Comparison of ENCODE assay signal across 9 cellular contexts in the genomic region with DNA sequence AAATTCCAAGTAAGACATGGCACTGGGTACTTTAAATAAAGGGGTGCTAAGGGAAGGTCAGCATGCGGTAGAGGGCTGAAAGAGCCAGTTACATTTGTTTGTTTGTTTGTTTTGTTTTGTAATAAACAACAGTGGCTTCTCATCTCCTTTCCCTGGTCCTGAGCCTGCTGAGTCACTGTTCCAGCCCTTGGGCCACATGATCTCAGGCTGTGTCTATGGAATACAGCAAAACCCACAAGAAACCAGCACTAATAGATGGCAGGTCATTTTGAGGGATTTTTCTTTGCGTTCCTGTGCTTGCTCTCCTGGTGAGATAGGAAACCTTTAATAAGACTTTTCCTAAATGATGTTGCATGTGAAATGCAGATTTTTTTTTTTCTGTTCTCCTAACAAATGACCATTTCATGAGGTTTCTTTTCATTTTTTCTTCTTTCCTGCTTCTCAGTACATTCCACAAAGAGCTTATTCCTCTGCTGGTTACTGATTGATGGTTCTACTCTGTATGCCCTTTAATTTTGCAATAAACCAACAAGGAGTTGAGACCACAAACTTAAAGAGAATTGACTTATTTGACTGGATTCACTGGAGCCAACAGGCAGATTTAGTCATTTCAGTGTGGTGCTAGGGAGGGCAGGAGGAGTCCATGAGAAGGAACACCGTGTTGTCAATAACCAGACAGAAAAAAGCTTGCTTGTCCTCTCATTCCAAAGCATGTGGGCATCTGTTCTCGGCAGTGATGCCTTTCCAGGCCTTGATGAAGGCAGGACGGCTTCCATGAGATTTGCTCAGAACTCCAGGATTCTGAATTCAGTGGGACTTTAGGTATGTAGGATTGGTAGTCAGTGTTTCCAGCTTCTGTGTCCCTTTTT.
DNase-seq lines count a peak whose midpoint lies in the region; ATAC-seq, FAIRE-seq and TF ChIP-seq lines count a peak whose summit lies in the region.
"Had no signal": no experiment of that assay in that cellular context is flagged by ENCODE, and none has a peak within 500 bp of the region (broad histone marks: within the 10 kb centered on the region; RNA-seq: fewer than 3 reads in every experiment).

No MANE protein-coding gene starts in this region.

- H2BK12ac ChIP-seq in H9 (ENCODE audit: insufficient read length, low read depth, low read length): no peak overlapping the region

- H3K79me1 ChIP-seq in H9 (ENCODE audit: insufficient read depth, low read depth, low read length, poor library complexity, severe bottlenecking): no peaks in the 10 kb centered on the region

- WGBS in H9 (ENCODE audit: extremely low coverage, insufficient read length, low lambda C conversion rate): no CpG with 5 or more reads among the region's 5 CpGs

- POLR2A ChIA-PET in activated B cell treated with CpG ODN at 0.5 μM for 24 hours (lab: Charles Lee): interaction anchor here (0.6 to 13.2 kb wide), 25 partner anchors 9 to 536 kb away, joined by 3 to 375 read pairs (median 8); a partner anchor contains a TSS

- no peaks in the 10 kb centered on the region for H3K23me2 ChIP-seq in H9 (ENCODE audit: insufficient read length, low read depth, low read length, poor library complexity, severe bottlenecking)

- H3K4me1 ChIP-seq in H9 (ENCODE audit: insufficient read depth, low read length): no peaks in the 10 kb centered on the region

- DNase-seq in NCI-H2107 treated with DMSO at 0.1 percent for 48 hours (lab: John Stamatoyannopoulos, UW; ENCODE audit: unreplicated experiment) (peak; percentile 72), NCI-H2107 (lab: John Stamatoyannopoulos, UW) (no peak), activated B cell treated with CpG ODN at 0.5 μM for 24 hours (no peak), kidney epithelial cell (ENCODE audit: low read depth) (peak; percentile 88), urothelium cell line (ENCODE audit: low spot score) (peak; percentile 41), NCI-H2029 (lab: John Stamatoyannopoulos, UW) (no peak), H9 (no peak)

- no peak overlapping the region for H2BK5ac ChIP-seq in H9 (ENCODE audit: insufficient read length, low read length)

- no peak overlapping the region for H3K4me3 ChIP-seq in kidney epithelial cell (ENCODE audit: low read depth, low read length)

- H3K4me3 Mint-ChIP-seq in activated B cell treated with CpG ODN at 0.5 μM for 24 hours (peak overlapping the region; percentile 72), H9 (no peak overlapping the region)

- no peak overlapping the region for H3K14ac ChIP-seq in H9 (ENCODE audit: insufficient read depth, low read length)

- H3K56ac ChIP-seq in H9 (ENCODE audit: insufficient read length, low read depth, low read length): no peak overlapping the region

- H3K27me3 ChIP-seq in kidney epithelial cell (ENCODE audit: control insufficient read depth, insufficient read depth, low read length): no peaks in the 10 kb centered on the region
- H3K27me3 ChIP-seq in H9 (ENCODE audit: insufficient read depth, low read length): no peaks in the 10 kb centered on the region

- H3K4me1 Mint-ChIP-seq in activated B cell treated with CpG ODN at 0.5 μM for 24 hours: peaks cover 98% of the 10 kb centered on the region
- H3K4me1 Mint-ChIP-seq in H9: peaks cover 25 to 26% of the 10 kb centered on the region in 2 experiments

- no peak overlapping the region for H3K23ac ChIP-seq in H9 (ENCODE audit: insufficient read length, low read depth, low read length)

- no peaks in the 10 kb centered on the region for H3K27me3 Mint-ChIP-seq in activated B cell treated with CpG ODN at 0.5 μM for 24 hours
- peaks cover 2% of the 10 kb centered on the region; the same call in 1 of the 2 replicates for H3K27me3 Mint-ChIP-seq in H9 (ENCODE audit: low read depth)

- H2BK120ac ChIP-seq in H9 (ENCODE audit: low read depth, low read length, poor library complexity, severe bottlenecking): no peak overlapping the region

- H3K9ac ChIP-seq in H9 (ENCODE audit: extremely low read depth, insufficient read length, low read length): no peak overlapping the region

- intact Hi-C loops in activated B cell treated with CpG ODN at 0.5 μM for 24 hours (cut with micrococcal nuclease): no loop called here

- no peaks in the 10 kb centered on the region for H4K20me1 ChIP-seq in H9 (ENCODE audit: control insufficient read depth, insufficient read depth, insufficient read length)

- peak; percentile 55 for FAIRE-seq in urothelium cell line (lab: Jason Lieb, UNC)
- FAIRE-seq: A204.1 had no signal

- no peaks in the 10 kb centered on the region for H3K79me2 ChIP-seq in H9 (ENCODE audit: insufficient read depth, low read length)

- H3K4me2 ChIP-seq in H9 (ENCODE audit: insufficient read depth, insufficient read length, low read length): no peak overlapping the region

- H3K36me3 ChIP-seq in kidney epithelial cell (ENCODE audit: control insufficient read depth, insufficient read depth, low read length): no peaks in the 10 kb centered on the region

- H4K8ac ChIP-seq in H9 (replicated peaks; ENCODE audit: insufficient read length, low read depth, low read length): no peak overlapping the region

- no peak overlapping the region for H2BK15ac ChIP-seq in H9 (ENCODE audit: low read depth, low read length)

- H3K18ac ChIP-seq in H9 (ENCODE audit: insufficient read length, low read depth, low read length): no peak overlapping the region

- ATAC-seq in activated B cell treated with CpG ODN at 0.5 μM for 24 hours (ENCODE audit: low read depth): no peak
- no peak for ATAC-seq in GM21367 (IDR thresholded peaks at IDR 0.05; ENCODE audit: unreplicated experiment)

- no peak overlapping the region for H3K27ac ChIP-seq in H9 (ENCODE audit: insufficient read length, low read depth, low read length)

- H4K5ac ChIP-seq in H9 (ENCODE audit: insufficient read length, low read depth, low read length): no peak overlapping the region

- no peak overlapping the region for H3T11ph ChIP-seq in H9 (ENCODE audit: low read length)

- H4K91ac ChIP-seq in H9 (ENCODE audit: insufficient read length, low read depth, low read length): no peak overlapping the region

- no peak overlapping the region for H2AFZ ChIP-seq in H9 (ENCODE audit: low read length)

- no peaks in the 10 kb centered on the region for H3K9me3 Mint-ChIP-seq in activated B cell treated with CpG ODN at 0.5 μM for 24 hours
- H3K9me3 Mint-ChIP-seq in H9: no peaks in the 10 kb centered on the region

- TF ChIP-seq CTCF in activated B cell treated with CpG ODN at 0.5 μM for 24 hours (IDR thresholded peaks at IDR 0.05) (no peak), kidney epithelial cell (IDR thresholded peaks at IDR 0.05; ENCODE audit: insufficient read depth, low read length, poor library complexity, severe bottlenecking) (no peak), H9 (conservative IDR thresholded peaks at IDR 0.05) (no peak)

- no peaks in the 10 kb centered on the region for H3K9me3 ChIP-seq in H9 (ENCODE audit: control insufficient read depth, low read depth, low read length)

- no peak overlapping the region for H2AK5ac ChIP-seq in H9 (ENCODE audit: insufficient read length, low read length)

- H2BK20ac ChIP-seq in H9 (ENCODE audit: low read depth, low read length, poor library complexity, severe bottlenecking): no peak overlapping the region

- H3K4ac ChIP-seq in H9 (ENCODE audit: low read depth, low read length): no peak overlapping the region

- H3K36me3 Mint-ChIP-seq in activated B cell treated with CpG ODN at 0.5 μM for 24 hours (ENCODE audit: low read depth): peaks cover 11% of the 10 kb centered on the region
- H3K36me3 Mint-ChIP-seq in H9 (ENCODE audit: insufficient read depth in 1 of 3, low read depth in 3 of 3): no peaks in the 10 kb centered on the region

- CTCF ChIA-PET in activated B cell treated with CpG ODN at 0.5 μM for 24 hours (lab: Charles Lee): interaction anchor here (0.9 to 3.7 kb wide), 5 partner anchors 10 to 99 kb away, joined by 3 to 15 read pairs (median 4); no protein-coding TSS in a partner anchor

- peak overlapping the region; percentile 99 for H3K27ac Mint-ChIP-seq in activated B cell treated with CpG ODN at 0.5 μM for 24 hours
- no peak overlapping the region for H3K27ac Mint-ChIP-seq in H9

Comparison
In these comparisons a context has a peak if more than half of its experiments do, and no peak if none do; other contexts are left out.
1. DNase-seq: peak in NCI-H2107 treated with DMSO at 0.1 percent for 48 hours (single experiment), kidney epithelial cell (single experiment) and urothelium cell line (single experiment); none in NCI-H2107 (single experiment), activated B cell treated with CpG ODN at 0.5 μM for 24 hours (single experiment), NCI-H2029 (single experiment) and H9 (single experiment).